12 cellular contexts compared by ENCODE assay signal in the genomic region with DNA sequence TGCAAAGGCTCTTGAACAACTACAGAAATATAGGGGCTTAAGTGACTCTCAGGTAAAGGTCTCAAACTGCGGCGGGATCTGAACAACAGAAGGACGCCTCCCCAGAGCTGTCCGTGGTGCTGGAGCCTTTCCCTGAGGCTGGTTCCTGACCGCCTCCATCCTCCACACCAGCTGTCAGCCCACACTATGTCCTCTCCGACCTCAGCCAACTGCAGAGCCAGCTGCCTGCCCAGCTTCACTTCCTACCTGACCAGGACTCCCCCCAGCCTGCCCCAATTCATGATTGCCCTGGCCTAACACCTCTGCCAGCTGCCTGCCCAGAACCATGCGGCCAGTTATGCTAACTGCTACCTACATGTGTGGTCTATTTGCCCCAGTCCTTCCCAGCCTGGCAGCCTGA.
DNase-seq lines count a peak whose midpoint lies in the region; ATAC-seq and TF ChIP-seq lines count a peak whose summit lies in the region.
"Had no signal": no experiment of that assay in that cellular context is flagged by ENCODE, and none has a peak within 500 bp of the region (broad histone marks: within the 10 kb centered on the region; RNA-seq: fewer than 3 reads in every experiment).

No MANE protein-coding gene starts in this region.

- no peaks in the 10 kb centered on the region for H3K4me1 ChIP-seq in adipocyte (ENCODE audit: control insufficient read depth, insufficient read depth, low read length)
- H3K4me1 ChIP-seq in left lung = no peaks in the 10 kb centered on the region
- H3K4me1 ChIP-seq in uterus = no peaks in the 10 kb centered on the region
- H3K4me1 ChIP-seq: tibial artery had no signal

- H3K36me3 ChIP-seq in adipocyte (ENCODE audit: control insufficient read depth, insufficient read depth, low read length, severe bottlenecking) (no peaks in the 10 kb centered on the region), left lung (no peaks in the 10 kb centered on the region), uterus (no peaks in the 10 kb centered on the region)
- H3K36me3 ChIP-seq: tibial artery had no signal

- no peak overlapping the region for H3K9ac ChIP-seq in adipocyte (ENCODE audit: low read length)

- intact Hi-C loops in left lung (cut with DNase I) = no loop called here
- intact Hi-C loops in uterus (cut with DNase I; ENCODE audit: low total_unique reads) = no loop called here

- no peak for TF ChIP-seq CTCF in left lung (IDR thresholded peaks at IDR 0.05)
- no peak for TF ChIP-seq CTCF in uterus (IDR thresholded peaks at IDR 0.05)

- DNase-seq in EH (ENCODE audit: low read depth) = peak; percentile 27
- DNase-seq in Jurkat, Clone E6-1 (ENCODE audit: low read depth, low spot score) = peak; percentile 9
- DNase-seq in adipocyte (ENCODE audit: low read depth) = peak; percentile 34
- DNase-seq in left lung = no peak
- no peak for DNase-seq in uterus
- DNase-seq: cortex of kidney, NCI-H345, tibial artery had no signal

- H3K27ac ChIP-seq in left lung = no peak overlapping the region
- H3K27ac ChIP-seq in uterus = no peak overlapping the region
- H3K27ac ChIP-seq: tibial artery had no signal

- peaks cover 7% of the 10 kb centered on the region for H3K27me3 ChIP-seq in adipocyte (replicated peaks; ENCODE audit: control insufficient read depth, insufficient read depth, low read length)
- H3K27me3 ChIP-seq in left lung = peaks cover 0 to 20% of the 10 kb centered on the region in 2 donors
- H3K27me3 ChIP-seq in uterus = no peaks in the 10 kb centered on the region

- H3K4me3 ChIP-seq in Jurkat, Clone E6-1 (ENCODE audit: low read length) = no peak overlapping the region
- H3K4me3 ChIP-seq in adipocyte (ENCODE audit: low read length) = no peak overlapping the region
- no peak overlapping the region for H3K4me3 ChIP-seq in left lung
- H3K4me3 ChIP-seq in uterus = no peak overlapping the region
- H3K4me3 ChIP-seq: tibial artery had no signal

- ATAC-seq in left lung (peak; percentile 63), GM21360 (IDR thresholded peaks at IDR 0.05; ENCODE audit: unreplicated experiment) (no peak), GM18870 (IDR thresholded peaks at IDR 0.05; ENCODE audit: unreplicated experiment) (no peak), HG02885 (IDR thresholded peaks at IDR 0.05; ENCODE audit: poor library complexity, unreplicated experiment) (no peak)
- ATAC-seq: left colon had no signal

- TF ChIP-seq POLR2A in uterus (IDR thresholded peaks at IDR 0.05) = no peak

- H3K9me3 ChIP-seq in adipocyte (ENCODE audit: control insufficient read depth, low read length) (peaks cover 6% of the 10 kb centered on the region), left lung (peaks cover 0 to 11% of the 10 kb centered on the region in 2 donors), uterus (no peaks in the 10 kb centered on the region)
- H3K9me3 ChIP-seq: tibial artery had no signal

Comparison
In these comparisons a context has a peak if more than half of its experiments do, and no peak if none do; other contexts are left out.
1. DNase-seq: peak in EH (single experiment), Jurkat, Clone E6-1 (single experiment) and adipocyte (single experiment); none in left lung (0 of 2) and uterus (0 of 2).